ENCODE assay signal across 1 cellular context in the genomic region with DNA sequence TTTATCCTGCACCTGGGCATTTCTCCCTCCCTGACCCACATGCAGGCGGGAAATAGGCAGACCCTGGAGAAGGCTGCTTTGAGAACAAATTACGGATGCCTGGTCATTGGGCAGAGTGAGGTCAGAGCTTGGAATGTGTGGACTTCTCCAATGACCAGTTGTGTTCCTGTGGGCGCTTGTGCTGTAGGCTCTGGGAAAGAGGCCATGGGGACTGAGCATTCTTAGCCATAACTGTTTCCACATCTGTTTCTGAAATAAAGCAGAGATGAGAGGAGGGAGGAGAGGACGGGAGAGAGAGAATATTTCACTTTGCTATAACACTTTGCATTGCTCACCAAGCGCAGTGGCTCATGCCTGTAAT.
TF ChIP-seq lines count a peak whose summit lies in the region.

No MANE protein-coding gene starts in this region.

TF ChIP-seq in endothelial cell of umbilical vein, 7 proteins besides CTCF, POLR2A, EP300 and RAD21:
- TF ChIP-seq GATA2 (IDR thresholded peaks at IDR 0.05; ENCODE audit: insufficient read depth, insufficient read length, low read depth, low read length), result no peak
- no peak for TF ChIP-seq EZH2 (IDR thresholded peaks at IDR 0.05; ENCODE audit: borderline replicate concordance, low read depth, low read length, severe bottlenecking)
- TF ChIP-seq, protein P1, sequence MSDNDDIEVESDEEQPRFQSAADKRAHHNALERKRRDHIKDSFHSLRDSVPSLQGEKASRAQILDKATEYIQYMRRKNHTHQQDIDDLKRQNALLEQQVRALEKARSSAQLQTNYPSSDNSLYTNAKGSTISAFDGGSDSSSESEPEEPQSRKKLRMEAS (IDR thresholded peaks at IDR 0.05; ENCODE audit: insufficient read depth, insufficient read length), result no peak
- TF ChIP-seq POLR2AphosphoS5 (IDR thresholded peaks at IDR 0.05; ENCODE audit: insufficient read depth, low read depth, low read length), result no peak
- no peak for TF ChIP-seq FOS (IDR thresholded peaks at IDR 0.05; ENCODE audit: borderline replicate concordance, insufficient read depth, low read length)
- TF ChIP-seq JUN (IDR thresholded peaks at IDR 0.05; ENCODE audit: borderline replicate concordance, insufficient read depth, insufficient read length, low read depth), result no peak
TF ChIP-seq in endothelial cell of umbilical vein: peak in this region for 0.
